11 cellular contexts compared by ENCODE assay signal in genomic region chr15:74798388-74799254, GRCh38. TPM values are rescaled to one million over a fixed set of nuclear protein-coding genes. Genes with fewer than 3 reads are reported as not detected.
A peak's percentile ranks its signal among the peaks of the same experiment; 100 is the strongest.
DNase-seq lines count a peak whose midpoint lies in the region; ATAC-seq and TF ChIP-seq lines count a peak whose summit lies in the region.
"Had no signal": no experiment of that assay in that cellular context is flagged by ENCODE, and none has a peak within 500 bp of the region (broad histone marks: within the 10 kb centered on the region; RNA-seq: fewer than 3 reads in every experiment).

No MANE protein-coding gene starts in this region.

- in situ Hi-C loops in transverse colon (cut with MboI; ENCODE audit: low pct_ligation_motif_present in 1 of 4, low pct_unique_long_range_greater_than_20kb in 1 of 4, low sequenced_read_pairs in 3 of 4) = no loop called here

- H3K4me3 ChIP-seq in transverse colon = no peak overlapping the region

- no peaks in the 10 kb centered on the region for H3K9me3 ChIP-seq in transverse colon

- ATAC-seq in Right ventricle myocardium inferior = peak; percentile 67
- ATAC-seq in activated CD8-positive, alpha-beta T cell treated with anti-CD3 and anti-CD28 coated beads for 36 hours = no peak

- peak; percentile 79 for DNase-seq in Right ventricle myocardium inferior (ENCODE audit: missing footprints)
- DNase-seq in cardiac septum (ENCODE audit: low spot score) = no peak
- DNase-seq in activated CD8-positive, alpha-beta T cell treated with anti-CD3 and anti-CD28 coated beads for 36 hours = peak; percentile 33
- peak in 1 of 3 donors; percentile 28 for DNase-seq in immature natural killer cell
- peak; percentile 81 for DNase-seq in transverse colon
- no peak for DNase-seq in NCI-H510A treated with DMSO at 0.1 percent for 48 hours (lab: John Stamatoyannopoulos, UW)
- DNase-seq in kidney glomerular epithelial cell (lab: John Stamatoyannopoulos, UW) = no peak
- no peak for DNase-seq in activated effector memory CD4-positive, alpha-beta T cell treated with anti-CD3 and anti-CD28 coated beads, Interleukin-2, amount 50 U/mL, for 16 hours
- DNase-seq: NCI-H510A, nephron progenitor cell had no signal

- no peak for TF ChIP-seq EP300 in transverse colon (IDR thresholded peaks at IDR 0.05; ENCODE audit: low read depth)

- H3K27ac ChIP-seq in transverse colon = peak overlapping the region; percentile 56 to 79 (median 66)

- no peaks in the 10 kb centered on the region for H3K9me3 Mint-ChIP-seq in activated CD8-positive, alpha-beta T cell treated with anti-CD3 and anti-CD28 coated beads for 36 hours
- H3K9me3 Mint-ChIP-seq in immature natural killer cell = no peaks in the 10 kb centered on the region
- H3K9me3 Mint-ChIP-seq: nephron progenitor cell had no signal

- no peak for TF ChIP-seq POLR2A in transverse colon (IDR thresholded peaks at IDR 0.05)

- H3K4me1 Mint-ChIP-seq in activated CD8-positive, alpha-beta T cell treated with anti-CD3 and anti-CD28 coated beads for 36 hours (ENCODE audit: low read depth) = peaks cover 57% of the 10 kb centered on the region
- H3K4me1 Mint-ChIP-seq in immature natural killer cell = peaks cover 66 to 68% of the 10 kb centered on the region in 2 donors
- H3K4me1 Mint-ChIP-seq: nephron progenitor cell had no signal

- intact Hi-C loops in Right ventricle myocardium inferior (cut with DNase I) = loop anchor here (2.0 kb wide), 1 partner anchor 28 kb away; no protein-coding TSS in a partner anchor
- intact Hi-C loops in cardiac septum (cut with DNase I) = no loop called here
- intact Hi-C loops in activated CD8-positive, alpha-beta T cell treated with anti-CD3 and anti-CD28 coated beads for 36 hours (cut with micrococcal nuclease) = no loop called here
- intact Hi-C loops in transverse colon (cut with DNase I; ENCODE audit: low total_unique reads) = no loop called here

- peak overlapping the region; percentile 90 for H3K27ac Mint-ChIP-seq in activated CD8-positive, alpha-beta T cell treated with anti-CD3 and anti-CD28 coated beads for 36 hours
- H3K27ac Mint-ChIP-seq in immature natural killer cell = peak overlapping the region; percentile 89 to 98 (median 90)
- H3K27ac Mint-ChIP-seq: nephron progenitor cell had no signal

- no peak for TF ChIP-seq CTCF in activated CD8-positive, alpha-beta T cell treated with anti-CD3 and anti-CD28 coated beads for 36 hours (IDR thresholded peaks at IDR 0.05)
- peak in 3 of 5 experiments; percentile 9 to 14 (median 12) for TF ChIP-seq CTCF in transverse colon (IDR thresholded peaks at IDR 0.05)

- POLR2A ChIA-PET in activated CD8-positive, alpha-beta T cell treated with anti-CD3 and anti-CD28 coated beads for 36 hours (lab: Charles Lee) = interaction anchor here (1.3 to 16.0 kb wide), 8 partner anchors 8 to 43 kb away, joined by 5 to 410 read pairs (median 13); partner anchors contain the start of gene CSK

- H3K4me1 ChIP-seq in transverse colon = peaks cover 10 to 36% (median 19%) of the 10 kb centered on the region in 4 donors

- WGBS in transverse colon (ENCODE audit: low coverage in 1 of 2), 2 donors = 67 to 100% methylated on average over 1 to 25 of the region's 25 CpGs

- H3K27me3 ChIP-seq in transverse colon = no peaks in the 10 kb centered on the region

- H3K36me3 Mint-ChIP-seq in activated CD8-positive, alpha-beta T cell treated with anti-CD3 and anti-CD28 coated beads for 36 hours (ENCODE audit: low read depth) = peaks cover 65% of the 10 kb centered on the region
- H3K36me3 Mint-ChIP-seq in immature natural killer cell = peaks cover 0 to 23% (median 4%) of the 10 kb centered on the region in 3 donors

- H3K4me3 Mint-ChIP-seq in activated CD8-positive, alpha-beta T cell treated with anti-CD3 and anti-CD28 coated beads for 36 hours = no peak overlapping the region
- H3K4me3 Mint-ChIP-seq in immature natural killer cell = peak overlapping the region in 4 of 5 donors; percentile 32 to 50 (median 50)
- H3K4me3 Mint-ChIP-seq: nephron progenitor cell had no signal

- H3K36me3 ChIP-seq in transverse colon = peaks cover 0 to 14% (median 6%) of the 10 kb centered on the region in 4 donors

- H3K27me3 Mint-ChIP-seq in activated CD8-positive, alpha-beta T cell treated with anti-CD3 and anti-CD28 coated beads for 36 hours = no peaks in the 10 kb centered on the region
- H3K27me3 Mint-ChIP-seq in immature natural killer cell (ENCODE audit: low read depth in 3 of 3) = peaks cover 1 to 12% (median 11%) of the 10 kb centered on the region in 3 donors

- CTCF ChIA-PET in activated CD8-positive, alpha-beta T cell treated with anti-CD3 and anti-CD28 coated beads for 36 hours (lab: Charles Lee) = interaction anchor here (0.8 to 25.9 kb wide), 10 partner anchors 10 to 177 kb away, joined by 3 to 1327 read pairs (median 6); partner anchors contain the start of gene CSK

RNA-seq across cellular contexts. Expression of gene LMAN1L, which starts 14.0 kb away (rescaled TPM):
- total RNA-seq in Right ventricle myocardium inferior (21.9 TPM), cardiac septum (7.9 TPM), transverse colon (10 to 100 TPM in 1 of 4 donors, not detected in 3; 20.2 TPM)
- total RNA-seq in activated CD8-positive, alpha-beta T cell treated with anti-CD3 and anti-CD28 coated beads for 36 hours = under 1 TPM in 1 of 2 experiments, not detected in 1; 0.11 TPM
- not detected for polyA plus RNA-seq in immature natural killer cell
- total RNA-seq: frontal cortex had no signal

RNA-seq across cellular contexts. Expression of gene CSK, which starts 16.7 kb away (rescaled TPM):
- total RNA-seq in Right ventricle myocardium inferior (41.8 TPM), cardiac septum (29.5 TPM), transverse colon (100 to 1,000 TPM in 1 of 4 donors, 10 to 100 TPM in 3; 59.7 to 176 (median 73.4) TPM)
- 100 to 1,000 TPM; 254 to 260 TPM for total RNA-seq in activated CD8-positive, alpha-beta T cell treated with anti-CD3 and anti-CD28 coated beads for 36 hours
- polyA plus RNA-seq in immature natural killer cell = 100 to 1,000 TPM in 1 of 3 donors, 10 to 100 TPM in 2; 94.0 to 180 (median 95.9) TPM

RNA-seq across cellular contexts. Expression of gene CPLX3, which starts 27.8 kb away (rescaled TPM):
- total RNA-seq in Right ventricle myocardium inferior = 2.8 TPM
- total RNA-seq in cardiac septum = 0.67 TPM
- total RNA-seq in activated CD8-positive, alpha-beta T cell treated with anti-CD3 and anti-CD28 coated beads for 36 hours = under 1 TPM in 1 of 2 experiments, not detected in 1; 0.11 TPM
- not detected for polyA plus RNA-seq in immature natural killer cell
- total RNA-seq in transverse colon = not detected

RNA-seq across cellular contexts. Expression of gene ULK3, which starts 44.3 kb away (rescaled TPM):
- total RNA-seq in Right ventricle myocardium inferior = 42.3 TPM
- total RNA-seq in cardiac septum = 25.6 TPM
- total RNA-seq in activated CD8-positive, alpha-beta T cell treated with anti-CD3 and anti-CD28 coated beads for 36 hours = 10 to 100 TPM; 45.9 to 49.3 TPM
- polyA plus RNA-seq in immature natural killer cell = 10 to 100 TPM; 26.0 to 48.4 (median 32.0) TPM
- 100 to 1,000 TPM; 138 to 473 (median 312) TPM for total RNA-seq in transverse colon

RNA-seq across cellular contexts. Expression of gene CYP1A2, which starts 50.0 kb away (rescaled TPM):
- total RNA-seq in Right ventricle myocardium inferior (not detected), cardiac septum (not detected), transverse colon (not detected)
- total RNA-seq in activated CD8-positive, alpha-beta T cell treated with anti-CD3 and anti-CD28 coated beads for 36 hours = not detected
- not detected for polyA plus RNA-seq in immature natural killer cell
- total RNA-seq: frontal cortex had no signal

Comparison
In these comparisons a context has a peak if more than half of its experiments do, and no peak if none do; other contexts are left out.
1. DNase-seq: peak in Right ventricle myocardium inferior (single experiment), activated CD8-positive, alpha-beta T cell treated with anti-CD3 and anti-CD28 coated beads for 36 hours (single experiment) and transverse colon (single experiment); none in cardiac septum (single experiment), NCI-H510A treated with DMSO at 0.1 percent for 48 hours (single experiment), kidney glomerular epithelial cell (single experiment) and activated effector memory CD4-positive, alpha-beta T cell treated with anti-CD3 and anti-CD28 coated beads, Interleukin-2, amount 50 U/mL, for 16 hours (single experiment).